Comparison of ENCODE assay signal across 7 cellular contexts in genomic region chrX:20456971-20457370, GRCh38.
"Had no signal": no experiment of that assay in that cellular context is flagged by ENCODE, and none has a peak within 500 bp of the region (broad histone marks: within the 10 kb centered on the region; RNA-seq: fewer than 3 reads in every experiment).

No MANE protein-coding gene starts in this region.

- H3K27ac Mint-ChIP-seq: GM23338, H9 had no signal

- ATAC-seq: GM23338 had no signal

- H3K9me3 Mint-ChIP-seq: GM23338 had no signal

- FAIRE-seq: H1, H54, HTR-8/SVneo had no signal

- H3K4me3 Mint-ChIP-seq: GM23338, H9 had no signal

- H3K4me3 ChIP-seq: GM23338 had no signal

- H3K4me1 Mint-ChIP-seq: H9 had no signal

- H2AFZ ChIP-seq: GM23338 had no signal

- DNase-seq: H9, HCEC 1CT, IMR-90 had no signal

- H3K4me2 ChIP-seq: GM23338 had no signal
